28 cellular contexts compared by ENCODE assay signal in the genomic region with DNA sequence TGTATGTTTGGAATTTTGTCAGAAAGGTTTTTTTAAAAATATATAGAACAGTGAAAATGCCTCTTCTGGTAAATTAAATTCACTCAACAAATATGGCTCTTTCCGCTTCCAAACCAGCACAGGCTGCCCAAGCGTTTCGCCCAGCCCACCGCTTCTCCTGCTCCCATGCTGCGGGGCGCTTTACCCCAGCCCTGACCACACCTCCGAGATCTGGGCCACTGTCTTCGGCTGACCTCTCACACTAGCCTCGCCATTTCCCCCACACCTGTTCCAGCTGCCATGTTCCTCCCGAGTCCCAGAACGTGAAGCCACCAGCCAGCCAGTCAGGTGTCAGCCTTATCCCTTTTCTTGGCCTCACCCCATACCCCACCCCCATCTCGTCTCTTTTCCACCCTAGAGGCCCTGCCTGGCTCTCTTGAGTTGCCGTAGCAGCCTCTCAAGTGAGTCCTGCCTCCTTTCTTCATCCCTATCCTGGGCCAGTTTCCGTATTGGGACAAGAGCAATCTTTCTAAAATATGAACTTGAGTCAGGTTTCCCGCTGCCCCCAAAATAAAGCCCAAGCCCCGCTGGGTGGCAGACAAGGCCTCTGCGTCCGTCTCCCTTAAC. TPM values are rescaled to one million over a fixed set of nuclear protein-coding genes. Genes with fewer than 3 reads are reported as not detected.
DNase-seq lines count a peak whose midpoint lies in the region; ATAC-seq, FAIRE-seq and TF ChIP-seq lines count a peak whose summit lies in the region.
"Had no signal": no experiment of that assay in that cellular context is flagged by ENCODE, and none has a peak within 500 bp of the region (broad histone marks: within the 10 kb centered on the region; RNA-seq: fewer than 3 reads in every experiment).

No MANE protein-coding gene starts in this region.

- H2BK12ac ChIP-seq in trophoblast cell (ENCODE audit: low read length), result no peak overlapping the region

- H3K27me3 ChIP-seq in GM23338 (ENCODE audit: insufficient read depth) (no peaks in the 10 kb centered on the region), K562 (ENCODE audit: control insufficient read depth in 2 of 2, insufficient read depth in 2 of 2, low read length in 2 of 2) (peaks cover 5 to 48% of the 10 kb centered on the region in 2 experiments), lower lobe of right lung (ENCODE audit: low read depth) (no peaks in the 10 kb centered on the region), trophoblast cell (ENCODE audit: insufficient read depth, low read length) (no peaks in the 10 kb centered on the region)
- H3K27me3 ChIP-seq in CD8-positive, alpha-beta T cell (ENCODE audit: insufficient read depth, low read length), result no peaks in the 10 kb centered on the region
- H3K27me3 ChIP-seq: BLaER1 treated with 17β-estradiol and CSF1 and Interleukin-3, amounts not matched to agents 10 nM and 100 nM; MG63; SJSA1 had no signal

- H3K4me3 ChIP-seq in GM23338, result no peak overlapping the region
- H3K4me3 ChIP-seq in K562, result no peak overlapping the region
- H3K4me3 ChIP-seq in lower lobe of right lung, result no peak overlapping the region
- H3K4me3 ChIP-seq in trophoblast cell (ENCODE audit: low read depth, low read length), result no peak overlapping the region
- H3K4me3 ChIP-seq in CD8-positive, alpha-beta T cell (ENCODE audit: low read depth, low read length), result no peak overlapping the region
- H3K4me3 ChIP-seq: BLaER1 treated with 17β-estradiol and CSF1 and Interleukin-3, amounts not matched to agents 10 nM and 100 nM; MG63; SJSA1 had no signal

- H4K12ac ChIP-seq in trophoblast cell (ENCODE audit: low read depth, low read length), result no peak overlapping the region

- intact Hi-C loops in K562 (cut with micrococcal nuclease), result loop anchor here (2.0 to 10.0 kb wide), 3 partner anchors 171 to 401 kb away; no protein-coding TSS in a partner anchor
- intact Hi-C loops in lower lobe of right lung (cut with DNase I), result no loop called here
- intact Hi-C loops in CD8-positive, alpha-beta T cell (cut with DNase I, micrococcal nuclease), result no loop called here

- H3K27ac ChIP-seq in GM23338 (ENCODE audit: low read depth), result no peak overlapping the region
- no peak overlapping the region for H3K27ac ChIP-seq in K562 (ENCODE audit: extremely low read depth, low read depth, low read length)
- H3K27ac ChIP-seq in lower lobe of right lung, result no peak overlapping the region
- H3K27ac ChIP-seq in trophoblast cell (ENCODE audit: low read depth, low read length), result no peak overlapping the region
- H3K27ac ChIP-seq in CD8-positive, alpha-beta T cell (ENCODE audit: low read depth, low read length), result no peak overlapping the region
- H3K27ac ChIP-seq: SJSA1 had no signal

- H3F3A ChIP-seq in GM23338 (replicated peaks; ENCODE audit: low read depth), result no peaks in the 10 kb centered on the region

- H3K27ac Mint-ChIP-seq in GM23338, result no peak overlapping the region
- H3K27ac Mint-ChIP-seq in CD8-positive, alpha-beta T cell, result no peak overlapping the region
- H3K27ac Mint-ChIP-seq: CD4-positive, alpha-beta T cell had no signal

- no peak overlapping the region for H2BK120ac ChIP-seq in trophoblast cell (ENCODE audit: insufficient read depth, low read length, poor library complexity)

- H3K79me1 ChIP-seq in trophoblast cell (ENCODE audit: low read length), result peaks cover 3% of the 10 kb centered on the region

- no peak; the same call in 2 of the 3 replicates for ATAC-seq in GM23338
- peak; percentile 38; the same call in 2 of the 3 replicates for ATAC-seq in K562
- ATAC-seq in lower lobe of right lung, result no peak
- no peak for ATAC-seq in CD8-positive, alpha-beta T cell
- ATAC-seq in GM19452 (IDR thresholded peaks at IDR 0.05; ENCODE audit: unreplicated experiment), result no peak

- no TSS peak for BruUV-seq in K562 (replicated peaks; lab: Mats Ljungman, UMichigan)

- no peaks in the 10 kb centered on the region for H3K9me3 Mint-ChIP-seq in GM23338
- no peaks in the 10 kb centered on the region for H3K9me3 Mint-ChIP-seq in CD8-positive, alpha-beta T cell
- H3K9me3 Mint-ChIP-seq: CD4-positive, alpha-beta T cell had no signal

- no peak overlapping the region for H3K18ac ChIP-seq in trophoblast cell (ENCODE audit: low read length)

- peak in 1 of 2 experiments; percentile 22; a peak in 1 of 4 replicates for TF ChIP-seq RAD21 in K562 (CRISPR knock-in tag; conservative IDR thresholded peaks at IDR 0.05 in 1 of 2, IDR thresholded peaks at IDR 0.05 in 1 of 2)

- DNase-seq in GM23338 (ENCODE audit: low spot score) (peak; percentile 14), K562 (ENCODE audit: extremely low read depth in 1 of 4, low spot score in 3 of 4) (no peak), lower lobe of right lung (peak; percentile 35), trophoblast cell (no peak), HCEC 1CT (no peak)
- DNase-seq in CD8-positive, alpha-beta T cell, result no peak
- DNase-seq: AML-193; Caco-2; CD4-positive, alpha-beta T cell; DMS79 treated with DMSO at 0.1 percent for 48 hours; GF-D8; KG1; MG63; NCI-H1105 treated with DMSO at 0.1 percent for 48 hours; NCI-H146; NCI-H1930; NCI-H2107; NCI-H524 treated with DMSO at 0.1 percent for 48 hours; NCI-H82; NK-92 treated with Interleukin-12 subunit alpha and Interleukin-12 subunit beta, amount 100 ng/mL, for 24 hours; PC-3; Right ventricle myocardium superior had no signal

- no peak overlapping the region for H3K23ac ChIP-seq in trophoblast cell (ENCODE audit: low read length)

- H3K27me3 Mint-ChIP-seq in GM23338 (ENCODE audit: insufficient read depth, low read depth, poor library complexity), result no peaks in the 10 kb centered on the region
- peaks cover 2% of the 10 kb centered on the region for H3K27me3 Mint-ChIP-seq in CD8-positive, alpha-beta T cell (ENCODE audit: low read depth)
- H3K27me3 Mint-ChIP-seq: CD4-positive, alpha-beta T cell had no signal

- H3K36me3 Mint-ChIP-seq in GM23338 (ENCODE audit: low read depth), result no peaks in the 10 kb centered on the region
- H3K36me3 Mint-ChIP-seq in CD8-positive, alpha-beta T cell, result no peaks in the 10 kb centered on the region

- no peak overlapping the region for H4K8ac ChIP-seq in trophoblast cell (ENCODE audit: low read depth, low read length)

- H4K20me1 ChIP-seq in GM23338 (replicated peaks; ENCODE audit: insufficient read depth) (no peaks in the 10 kb centered on the region), K562 (replicated peaks; ENCODE audit: control insufficient read depth, insufficient read depth, low read length) (no peaks in the 10 kb centered on the region)
- H4K20me1 ChIP-seq: BLaER1 treated with 17β-estradiol and CSF1 and Interleukin-3, amounts not matched to agents 10 nM and 100 nM had no signal

- H3K9me2 ChIP-seq in GM23338 (ENCODE audit: insufficient read depth), result no peaks in the 10 kb centered on the region

- H3K14ac ChIP-seq in trophoblast cell (ENCODE audit: low read length), result no peak overlapping the region

- H3K4me1 ChIP-seq in GM23338 (ENCODE audit: insufficient read depth), result no peaks in the 10 kb centered on the region
- peaks cover 0 to 4% of the 10 kb centered on the region in 2 experiments; a peak in 3 of 5 replicates for H3K4me1 ChIP-seq in K562 (replicated peaks in 1 of 2; ENCODE audit: control insufficient read depth in 2 of 2, insufficient read depth in 2 of 2, low read length in 2 of 2)
- H3K4me1 ChIP-seq in lower lobe of right lung, result peaks cover 38% of the 10 kb centered on the region
- H3K4me1 ChIP-seq in trophoblast cell (ENCODE audit: control insufficient read depth in 1 of 2, insufficient read depth in 2 of 2, low read length in 2 of 2), result no peaks in the 10 kb centered on the region
- no peaks in the 10 kb centered on the region for H3K4me1 ChIP-seq in CD8-positive, alpha-beta T cell (ENCODE audit: insufficient read depth, low read length)
- H3K4me1 ChIP-seq: Caco-2 had no signal

- FAIRE-seq in K562 (lab: Jason Lieb, UNC), result no peak
- FAIRE-seq: A204.1, GM12892, HTR-8/SVneo had no signal

- H3K9me3 ChIP-seq in K562 (replicated peaks; ENCODE audit: control insufficient read depth, insufficient read depth, low read depth, low read length) (no peaks in the 10 kb centered on the region), lower lobe of right lung (no peaks in the 10 kb centered on the region), trophoblast cell (ENCODE audit: insufficient read depth, low read depth, low read length) (no peaks in the 10 kb centered on the region)
- H3K9me3 ChIP-seq in CD8-positive, alpha-beta T cell (ENCODE audit: low read length), result no peaks in the 10 kb centered on the region
- H3K9me3 ChIP-seq: BLaER1 treated with 17β-estradiol and CSF1 and Interleukin-3, amounts not matched to agents 10 nM and 100 nM; Caco-2; MG63; SJSA1 had no signal

- no peak overlapping the region for H3K4me2 ChIP-seq in GM23338
- no peak overlapping the region for H3K4me2 ChIP-seq in K562 (ENCODE audit: insufficient read depth, low read length)
- no peak overlapping the region for H3K4me2 ChIP-seq in trophoblast cell (ENCODE audit: low read length)

- TF ChIP-seq CTCF in GM23338 (conservative IDR thresholded peaks at IDR 0.05; ENCODE audit: low read depth in 2 of 2), result 0 out of 4 replicates have a peak, but pooled peaks of 1 of the 2 experiments have one; percentile 3
- peak in 1 of 3 experiments; percentile 26; a peak in 1 of 6 replicates for TF ChIP-seq CTCF in K562 (IDR thresholded peaks at IDR 0.05 in 2 of 3, conservative IDR thresholded peaks at IDR 0.05 in 1 of 3; ENCODE audit: insufficient read depth in 2 of 3, low read depth in 1 of 3, low read length in 3 of 3)
- TF ChIP-seq CTCF in lower lobe of right lung (IDR thresholded peaks at IDR 0.05), result no peak
- TF ChIP-seq CTCF in CD8-positive, alpha-beta T cell (IDR thresholded peaks at IDR 0.05), result no peak

- H3K79me2 ChIP-seq in GM23338 (replicated peaks; ENCODE audit: insufficient read depth) (no peaks in the 10 kb centered on the region), K562 (ENCODE audit: control insufficient read depth, insufficient read depth, low read length) (no peaks in the 10 kb centered on the region), trophoblast cell (ENCODE audit: control insufficient read depth, insufficient read depth, low read length, poor library complexity) (no peaks in the 10 kb centered on the region)

- in situ Hi-C loops in K562 (cut with MboI), result loop anchor here (25.0 kb wide), 1 partner anchor 421 kb away; the partner anchor contains the start of gene OSBPL11

- POLR2A ChIA-PET in K562 (lab: Yijun Ruan, JAX), result interaction anchor here (0.7 kb wide), 1 partner anchor 37 kb away, joined by 7 read pairs; no protein-coding TSS in a partner anchor
- POLR2A ChIA-PET in CD8-positive, alpha-beta T cell (lab: Charles Lee), result no interaction called here

- H3K4me3 Mint-ChIP-seq in GM23338, result no peak overlapping the region
- no peak overlapping the region for H3K4me3 Mint-ChIP-seq in CD8-positive, alpha-beta T cell
- H3K4me3 Mint-ChIP-seq: CD4-positive, alpha-beta T cell had no signal

- H3K9me1 ChIP-seq in K562 (ENCODE audit: control insufficient read depth, insufficient read depth, low read length), result no peaks in the 10 kb centered on the region

- H3K4me1 Mint-ChIP-seq in GM23338, result peaks cover 8% of the 10 kb centered on the region; the same call in 2 of the 3 replicates
- H3K4me1 Mint-ChIP-seq in CD8-positive, alpha-beta T cell (ENCODE audit: low read depth), result peaks cover 3% of the 10 kb centered on the region

- no peak overlapping the region for H2BK5ac ChIP-seq in trophoblast cell (ENCODE audit: low read depth, low read length, poor library complexity)

- H3K9ac ChIP-seq in K562 (ENCODE audit: insufficient read depth in 1 of 2, low read depth in 2 of 2, low read length in 2 of 2) (peak overlapping the region in 1 of 2 experiments; percentile 26; a peak in 1 of 4 replicates), trophoblast cell (ENCODE audit: low read length) (no peak overlapping the region)
- H3K9ac ChIP-seq: BLaER1 treated with 17β-estradiol and CSF1 and Interleukin-3, amounts not matched to agents 10 nM and 100 nM had no signal

- H3K36me3 ChIP-seq in GM23338 (ENCODE audit: insufficient read depth) (no peaks in the 10 kb centered on the region), K562 (ENCODE audit: control insufficient read depth, insufficient read depth, low read length) (no peaks in the 10 kb centered on the region), lower lobe of right lung (no peaks in the 10 kb centered on the region), trophoblast cell (ENCODE audit: control insufficient read depth in 1 of 2, insufficient read depth in 2 of 2, low read length in 2 of 2) (no peaks in the 10 kb centered on the region)
- H3K36me3 ChIP-seq in CD8-positive, alpha-beta T cell (ENCODE audit: insufficient read depth, low read length), result no peaks in the 10 kb centered on the region
- H3K36me3 ChIP-seq: BLaER1 treated with 17β-estradiol and CSF1 and Interleukin-3, amounts not matched to agents 10 nM and 100 nM; MG63; SJSA1 had no signal

- no peak for TF ChIP-seq POLR2A in K562 (conservative IDR thresholded peaks at IDR 0.05)

- 14% methylated on average over 10 of the region's 18 CpGs for WGBS in K562 (ENCODE audit: insufficient coverage, low coverage, missing lambda C conversion rate)
- WGBS in trophoblast cell (ENCODE audit: extremely low coverage, insufficient coverage, insufficient read length), result no CpG with 5 or more reads among the region's 18 CpGs

- CTCF ChIA-PET in K562 (lab: Yijun Ruan, JAX; ENCODE audit: low intra/inter-chr PET ratio), result interaction anchor here (0.8 kb wide), 1 partner anchor 273 kb away, joined by 3 read pairs; no protein-coding TSS in a partner anchor
- CTCF ChIA-PET in CD8-positive, alpha-beta T cell (lab: Charles Lee), result no interaction called here

- H3K4ac ChIP-seq in trophoblast cell (ENCODE audit: low read depth, low read length), result no peak overlapping the region

- no peak overlapping the region for H2AFZ ChIP-seq in GM23338
- no peak overlapping the region for H2AFZ ChIP-seq in K562 (ENCODE audit: low read depth, low read length)
- no peak overlapping the region for H2AFZ ChIP-seq in trophoblast cell (ENCODE audit: insufficient read depth, low read length, poor library complexity)

- no peak for TF ChIP-seq EP300 in K562 (IDR thresholded peaks at IDR 0.05; ENCODE audit: low read length)

- H2AK5ac ChIP-seq in trophoblast cell (ENCODE audit: low read length), result peak overlapping the region; percentile 35

- no peak overlapping the region for H4K91ac ChIP-seq in trophoblast cell (ENCODE audit: low read depth, low read length)

RNA-seq across cellular contexts. Expression of gene SLC12A8, which starts 46.5 kb away (rescaled TPM):
- 10.1 and 15.9 TPM in 2 replicates for total RNA-seq in GM23338 (2014; rRNA removed; shearing (Covaris generic))
- polyA plus RNA-seq in GM23338 (2016; fragmentation: Nextera tagmentation; extraction: Ambion mirVana) (4.6 and 6.9 TPM in 2 replicates), K562 (2011; rRNA removed) (0.12 TPM in 1 of 2 replicates, not detected in the other), K562 (2014; fragmentation: Illumina TruSeq; extraction: Trizol) (0.04 and 0.24 TPM in 2 replicates), K562 (2014; fragmentation: Nextera tagmentation; extraction: Ambion mirVana) (under 1 TPM in 1 of 2 experiments, not detected in 1; 0.04 TPM), K562 (2014; rRNA removed) (0.09 TPM in 1 of 2 replicates, not detected in the other)
- total RNA-seq in K562 (2011; cell fraction: chromatin; rRNA removed; ENCODE audit: low replicate concordance), result 0.81 and 1.1 TPM in 2 replicates
- total RNA-seq in K562 (2011; cell fraction: nucleolus; rRNA removed), result 0.33 and 1.2 TPM in 2 replicates
- 0.95 TPM in 1 of 2 replicates, not detected in the other for total RNA-seq in K562 (2011; cell fraction: nucleoplasm; rRNA removed)
- total RNA-seq in K562 (2014; rRNA removed) (not detected in 2 replicates), K562 (2014; rRNA removed; fragmentation: Illumina TruSeq; extraction: Trizol) (0.11 TPM in 1 of 2 replicates, not detected in the other), K562 (2015; rRNA removed; fragmentation: Illumina TruSeq; extraction: Trizol) (not detected in 2 replicates), K562 (2021) (0.33 TPM in 1 of 2 replicates, not detected in the other), lower lobe of right lung (9.1 TPM)
- 0.18 and 0.24 TPM in 2 replicates for polyA plus RNA-seq in K562 (2011; cell fraction: cytosol; rRNA removed)
- 0.07 and 0.38 TPM in 2 replicates for polyA plus RNA-seq in K562 (2011; cell fraction: nucleus; rRNA removed)
- polyA plus RNA-seq in K562 (2012), result 0.05 and 0.97 TPM in 2 replicates
- polyA minus RNA-seq in K562 (2011; rRNA and poly(A)+ RNA removed), result 0.09 TPM in 1 of 2 replicates, not detected in the other
- not detected in 2 replicates for polyA minus RNA-seq in K562 (2011; cell fraction: cytosol; rRNA and poly(A)+ RNA removed)
- not detected in 2 replicates for polyA minus RNA-seq in K562 (2011; cell fraction: nucleus; rRNA and poly(A)+ RNA removed)
- polyA plus RNA-seq in trophoblast cell (2013), result 2.3 and 2.7 TPM in 2 replicates
- not detected for total RNA-seq in CD8-positive, alpha-beta T cell

Comparison
In these comparisons a context has a peak if more than half of its experiments do, and no peak if none do; other contexts are left out.
1. DNase-seq: peak in GM23338 (single experiment) and lower lobe of right lung (single experiment); none in K562 (0 of 4), trophoblast cell (0 of 2), HCEC 1CT (single experiment) and CD8-positive, alpha-beta T cell (0 of 7).